ENCODE assay signal across 26 cellular contexts in genomic region chr6:10093282-10093681, GRCh38.
"Had no signal": no experiment of that assay in that cellular context is flagged by ENCODE, and none has a peak within 500 bp of the region (broad histone marks: within the 10 kb centered on the region; RNA-seq: fewer than 3 reads in every experiment).

No MANE protein-coding gene starts in this region.

- H3K4me2 ChIP-seq: neural progenitor cell had no signal

- H3K36me3 ChIP-seq: neural progenitor cell, ovary, right lobe of liver, sigmoid colon, stomach, thoracic aorta, thyroid gland, tibial nerve, upper lobe of left lung, vagina had no signal

- H3K4me1 ChIP-seq: neural progenitor cell, parathyroid adenoma, psoas muscle, right lobe of liver, sigmoid colon, stomach, thyroid gland, tibial nerve, upper lobe of left lung, vagina had no signal

- H3K79me2 ChIP-seq: parathyroid adenoma had no signal

- DNase-seq: natural killer cell; occipital lobe; ovary; posterior cingulate gyrus; psoas muscle; right cardiac atrium; right lobe of liver; sigmoid colon; small intestine; stimulated activated CD4-positive, alpha-beta T cell treated with anti-CD3 and anti-CD28 coated beads, Interleukin-15, amount 100 ng/mL, for 24 hours; stimulated activated CD4-positive, alpha-beta T cell treated with anti-CD3 and anti-CD28 coated beads, Interleukin-2, amount 100 ng/mL, for 24 hours; stimulated activated CD4-positive, alpha-beta T cell treated with anti-CD3 and anti-CD28 coated beads, Interleukin-2, amount 100 ng/mL, for 48 hours; stimulated activated CD4-positive, alpha-beta T cell treated with anti-CD3 and anti-CD28 coated beads, Interleukin-4, amount 100 ng/mL, for 24 hours; stimulated activated naive B cell treated with anti-CD40 and anti-IgM and Interleukin-4, amounts not matched to agents 10 μg/mL and 1 μg/mL and 100 μg/mL, for 72 hours; stimulated activated naive CD4-positive, alpha-beta T cell treated with Interleukin-2 at 50 U/mL for 16 hours; stomach; thyroid gland; trophoblast cell; upper lobe of left lung had no signal

- FAIRE-seq: small intestine, urothelium cell line had no signal

- H3K9me3 ChIP-seq: ovary, psoas muscle, right lobe of liver, sigmoid colon, thyroid gland, vagina had no signal

- H3K27me3 ChIP-seq: neural progenitor cell, ovary, right lobe of liver, sigmoid colon, stomach, tibial nerve, upper lobe of left lung, vagina had no signal

- H2AFZ ChIP-seq: neural progenitor cell, parathyroid adenoma had no signal

- H3K4me3 ChIP-seq: neural progenitor cell, ovary, psoas muscle, right lobe of liver, sigmoid colon, stomach, thoracic aorta, thyroid gland, tibial nerve, upper lobe of left lung, vagina had no signal

- H3K9ac ChIP-seq: neural progenitor cell, parathyroid adenoma had no signal

- H3K27ac ChIP-seq: neural progenitor cell, ovary, parathyroid adenoma, psoas muscle, right lobe of liver, sigmoid colon, stomach, thoracic aorta, thyroid gland, tibial nerve, upper lobe of left lung, vagina had no signal

- ATAC-seq: natural killer cell; psoas muscle; right cardiac atrium; right lobe of liver; stimulated activated effector memory CD8-positive, alpha-beta T cell treated with anti-CD3 and anti-CD28 coated beads, Interleukin-12 subunit alpha, Interleukin-12 subunit beta, amount 100 ng/mL, for 72 hours; stimulated activated naive B cell treated with anti-CD40 and anti-IgM and Interleukin-4, amounts not matched to agents 10 μg/mL and 1 μg/mL and 100 μg/mL, for 72 hours had no signal
